Comparison of ENCODE assay signal across 21 cellular contexts in genomic region chr15:31585231-31585630, GRCh38.
DNase-seq lines count a peak whose midpoint lies in the region; ATAC-seq and TF ChIP-seq lines count a peak whose summit lies in the region.
"Had no signal": no experiment of that assay in that cellular context is flagged by ENCODE, and none has a peak within 500 bp of the region (broad histone marks: within the 10 kb centered on the region; RNA-seq: fewer than 3 reads in every experiment).

No MANE protein-coding gene starts in this region.

- no peak overlapping the region for H2BK120ac ChIP-seq in trophoblast cell (ENCODE audit: insufficient read depth, low read length, poor library complexity)

- peak; percentile 70 for DNase-seq in NCI-H2171 treated with DMSO at 0.1 percent for 48 hours (lab: John Stamatoyannopoulos, UW)
- peak; percentile 80 for DNase-seq in esophagus muscularis mucosa (ENCODE audit: extremely low spot score)
- DNase-seq in kidney tubule cell (ENCODE audit: low spot score), result peak; percentile 17
- peak; percentile 19 to 26 for DNase-seq in trophoblast cell
- no peak for DNase-seq in foreskin keratinocyte
- DNase-seq in mucosa of descending colon, result no peak
- DNase-seq in SIG-M5 treated with dmso at 0.1 percent for 504 hours (lab: John Stamatoyannopoulos, UW; ENCODE audit: unreplicated experiment), result no peak
- DNase-seq: 8988T; ACHN; AML-193; BE2C; Calu3; CD4-positive, alpha-beta T cell; COR-L47; DMS53; DMS79 treated with DMSO at 0.1 percent for 48 hours; GF-D8; H7; HCEC 1CT had no signal

- no peak overlapping the region for H2BK5ac ChIP-seq in trophoblast cell (ENCODE audit: low read depth, low read length, poor library complexity)

- no peak overlapping the region for H3K4me3 ChIP-seq in esophagus muscularis mucosa
- no peak overlapping the region for H3K4me3 ChIP-seq in trophoblast cell (ENCODE audit: low read depth, low read length)
- no peak overlapping the region for H3K4me3 ChIP-seq in mucosa of descending colon
- H3K4me3 ChIP-seq: A549; BLaER1 treated with 17β-estradiol and CSF1 and Interleukin-3, amounts not matched to agents 10 nM and 100 nM had no signal

- H3K23ac ChIP-seq in trophoblast cell (ENCODE audit: low read length), result no peak overlapping the region

- H3K14ac ChIP-seq in trophoblast cell (ENCODE audit: low read length), result no peak overlapping the region

- H3K79me1 ChIP-seq in trophoblast cell (ENCODE audit: low read length), result no peaks in the 10 kb centered on the region

- H2AK5ac ChIP-seq in trophoblast cell (ENCODE audit: low read length), result no peak overlapping the region

- no peak overlapping the region for H3K9ac ChIP-seq in trophoblast cell (ENCODE audit: low read length)
- H3K9ac ChIP-seq: BLaER1 treated with 17β-estradiol and CSF1 and Interleukin-3, amounts not matched to agents 10 nM and 100 nM had no signal

- H4K8ac ChIP-seq in trophoblast cell (ENCODE audit: low read depth, low read length), result no peak overlapping the region

- H3K27me3 ChIP-seq in esophagus muscularis mucosa (no peaks in the 10 kb centered on the region), trophoblast cell (ENCODE audit: insufficient read depth, low read length) (peaks cover 2% of the 10 kb centered on the region), foreskin keratinocyte (no peaks in the 10 kb centered on the region)
- H3K27me3 ChIP-seq: BE2C; BLaER1 treated with 17β-estradiol and CSF1 and Interleukin-3, amounts not matched to agents 10 nM and 100 nM had no signal

- no peak overlapping the region for H2AFZ ChIP-seq in trophoblast cell (ENCODE audit: insufficient read depth, low read length, poor library complexity)

- no peak for TF ChIP-seq EP300 in esophagus muscularis mucosa (IDR thresholded peaks at IDR 0.05)

- no peak overlapping the region for H2BK12ac ChIP-seq in trophoblast cell (ENCODE audit: low read length)

- 65% methylated on average over 6 of the region's 9 CpGs for WGBS in esophagus muscularis mucosa
- no CpG with 5 or more reads among the region's 9 CpGs for WGBS in trophoblast cell (ENCODE audit: extremely low coverage, insufficient coverage, insufficient read length)

- H3K4me1 ChIP-seq in esophagus muscularis mucosa (no peaks in the 10 kb centered on the region), trophoblast cell (ENCODE audit: control insufficient read depth in 1 of 2, insufficient read depth in 2 of 2, low read length in 2 of 2) (peaks cover 0 to 6% of the 10 kb centered on the region in 2 experiments), foreskin keratinocyte (no peaks in the 10 kb centered on the region), mucosa of descending colon (ENCODE audit: low read depth) (no peaks in the 10 kb centered on the region)
- H3K4me1 ChIP-seq: A549, BE2C had no signal

- no peaks in the 10 kb centered on the region for H3K79me2 ChIP-seq in trophoblast cell (ENCODE audit: control insufficient read depth, insufficient read depth, low read length, poor library complexity)

- H3K18ac ChIP-seq in trophoblast cell (ENCODE audit: low read length), result no peak overlapping the region

- H3K36me3 ChIP-seq in esophagus muscularis mucosa (no peaks in the 10 kb centered on the region), trophoblast cell (ENCODE audit: control insufficient read depth in 1 of 2, insufficient read depth in 2 of 2, low read length in 2 of 2) (no peaks in the 10 kb centered on the region), mucosa of descending colon (ENCODE audit: low read depth) (no peaks in the 10 kb centered on the region)
- H3K36me3 ChIP-seq: BE2C; BLaER1 treated with 17β-estradiol and CSF1 and Interleukin-3, amounts not matched to agents 10 nM and 100 nM had no signal

- TF ChIP-seq CTCF in esophagus muscularis mucosa (IDR thresholded peaks at IDR 0.05) (no peak), foreskin keratinocyte (conservative IDR thresholded peaks at IDR 0.05) (no peak), mucosa of descending colon (IDR thresholded peaks at IDR 0.05) (no peak)

- H3K27ac ChIP-seq in esophagus muscularis mucosa (replicated peaks in 1 of 4), result no peak overlapping the region
- no peak overlapping the region for H3K27ac ChIP-seq in trophoblast cell (ENCODE audit: low read depth, low read length)
- no peak overlapping the region for H3K27ac ChIP-seq in foreskin keratinocyte
- H3K27ac ChIP-seq: A549; BLaER1 treated with 17β-estradiol and CSF1 and Interleukin-3, amounts not matched to agents 10 nM and 100 nM had no signal

- H3K9me3 ChIP-seq in esophagus muscularis mucosa (peaks cover 0 to 10% (median 3%) of the 10 kb centered on the region in 4 donors), trophoblast cell (ENCODE audit: insufficient read depth, low read depth, low read length) (peaks cover 6% of the 10 kb centered on the region), mucosa of descending colon (peaks cover 10% of the 10 kb centered on the region)
- H3K9me3 ChIP-seq: BE2C had no signal

- no peak overlapping the region for H4K12ac ChIP-seq in trophoblast cell (ENCODE audit: low read depth, low read length)

- no peak overlapping the region for H3K4me2 ChIP-seq in trophoblast cell (ENCODE audit: low read length)
- H3K4me2 ChIP-seq: A549; BLaER1 treated with 17β-estradiol and CSF1 and Interleukin-3, amounts not matched to agents 10 nM and 100 nM had no signal

- H3K4ac ChIP-seq in trophoblast cell (ENCODE audit: low read depth, low read length), result no peak overlapping the region

- intact Hi-C loops in esophagus muscularis mucosa (cut with DNase I) (no loop called here), mucosa of descending colon (cut with DNase I, micrococcal nuclease) (no loop called here)

- no peak for ATAC-seq in foreskin keratinocyte
- ATAC-seq in mucosa of descending colon, result no peak
- ATAC-seq: A549 had no signal

- no peak overlapping the region for H4K91ac ChIP-seq in trophoblast cell (ENCODE audit: low read depth, low read length)

- TF ChIP-seq POLR2A in esophagus muscularis mucosa (IDR thresholded peaks at IDR 0.05; ENCODE audit: low read depth), result no peak

Comparison
In these comparisons a context has a peak if more than half of its experiments do, and no peak if none do; other contexts are left out.
1. DNase-seq: peak in NCI-H2171 treated with DMSO at 0.1 percent for 48 hours (single experiment), esophagus muscularis mucosa (single experiment), kidney tubule cell (single experiment) and trophoblast cell (2 of 2); none in foreskin keratinocyte (0 of 2), mucosa of descending colon (0 of 3) and SIG-M5 treated with dmso at 0.1 percent for 504 hours (single experiment).